8 cellular contexts compared by ENCODE assay signal in the genomic region with DNA sequence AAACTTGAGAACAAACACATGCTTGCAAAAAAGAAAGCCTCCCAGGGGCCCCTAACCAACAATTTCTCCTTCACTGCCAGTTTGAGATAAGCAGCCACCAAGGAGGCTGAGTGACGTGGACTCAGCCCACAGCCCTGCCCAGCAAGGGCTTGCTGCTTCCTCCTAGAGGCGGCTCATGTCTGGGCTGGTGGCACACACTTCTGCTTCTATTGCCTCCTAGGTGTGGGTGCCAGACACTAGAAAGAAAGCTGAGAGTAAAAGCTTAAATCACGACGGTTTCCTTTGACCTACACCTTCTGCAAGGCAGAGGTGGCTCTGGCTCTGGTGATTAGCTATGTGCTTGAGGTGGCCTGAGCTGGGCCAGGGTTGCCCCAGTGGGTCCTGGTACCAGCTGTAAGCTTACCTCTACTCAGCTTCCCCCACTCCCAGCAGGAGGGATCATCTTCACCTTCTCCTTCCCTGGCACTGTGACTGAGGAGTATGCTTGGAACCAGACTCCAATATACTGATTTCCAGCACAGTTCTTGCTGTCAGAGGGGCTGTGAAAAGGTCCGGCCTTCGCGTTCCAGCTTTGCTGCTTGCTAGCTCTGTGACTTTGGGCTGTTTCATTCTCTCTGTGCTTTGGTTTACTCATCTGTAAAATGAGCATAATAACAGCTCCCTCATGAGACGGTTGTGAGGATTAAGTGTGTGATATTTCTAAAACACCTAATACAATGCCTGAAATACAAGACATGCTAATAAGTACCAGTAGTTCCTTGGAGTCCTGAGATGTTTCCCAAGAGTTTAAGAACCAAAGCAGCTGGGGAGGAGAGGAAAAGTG.
DNase-seq lines count a peak whose midpoint lies in the region; TF ChIP-seq lines count a peak whose summit lies in the region.

No MANE protein-coding gene starts in this region.

- no peaks in the 10 kb centered on the region for H3K4me1 ChIP-seq in ascending aorta

- intact Hi-C loops in dendritic cell treated with granulocyte-macrophage colony-stimulating factor and Interleukin-4, amounts not matched to agents 40 ng/mL and 50 ng/mL, for 4 days (cut with micrococcal nuclease) = loop anchor here (2.0 kb wide), 1 partner anchor 78 kb away; no protein-coding TSS in a partner anchor
- intact Hi-C loops in ascending aorta (cut with DNase I) = no loop called here

- no peak overlapping the region for H3K4me3 Mint-ChIP-seq in dendritic cell treated with granulocyte-macrophage colony-stimulating factor and Interleukin-4, amounts not matched to agents 40 ng/mL and 50 ng/mL, for 4 days

- no peaks in the 10 kb centered on the region for H3K9me3 ChIP-seq in ascending aorta

- H3K27me3 Mint-ChIP-seq in dendritic cell treated with granulocyte-macrophage colony-stimulating factor and Interleukin-4, amounts not matched to agents 40 ng/mL and 50 ng/mL, for 4 days = no peaks in the 10 kb centered on the region

- peaks cover 26% of the 10 kb centered on the region for H3K4me1 Mint-ChIP-seq in dendritic cell treated with granulocyte-macrophage colony-stimulating factor and Interleukin-4, amounts not matched to agents 40 ng/mL and 50 ng/mL, for 4 days (ENCODE audit: low read depth)

- no peaks in the 10 kb centered on the region for H3K36me3 Mint-ChIP-seq in dendritic cell treated with granulocyte-macrophage colony-stimulating factor and Interleukin-4, amounts not matched to agents 40 ng/mL and 50 ng/mL, for 4 days (ENCODE audit: low read depth)

- peaks cover 2% of the 10 kb centered on the region for H3K27me3 ChIP-seq in ascending aorta

- no peak for TF ChIP-seq CTCF in ascending aorta (IDR thresholded peaks at IDR 0.05)

- H3K27ac Mint-ChIP-seq in dendritic cell treated with granulocyte-macrophage colony-stimulating factor and Interleukin-4, amounts not matched to agents 40 ng/mL and 50 ng/mL, for 4 days = peak overlapping the region; percentile 44

- peaks cover 11% of the 10 kb centered on the region for H3K9me3 Mint-ChIP-seq in dendritic cell treated with granulocyte-macrophage colony-stimulating factor and Interleukin-4, amounts not matched to agents 40 ng/mL and 50 ng/mL, for 4 days

- no peak overlapping the region for H3K27ac ChIP-seq in ascending aorta

- DNase-seq in HT-29 (ENCODE audit: low spot score) (peak; percentile 9), DMS114 treated with DMSO at 0.1 percent for 48 hours (lab: John Stamatoyannopoulos, UW; ENCODE audit: unreplicated experiment) (no peak), ascending aorta (ENCODE audit: low spot score in 2 of 2) (no peak), NCI-H2029 (lab: John Stamatoyannopoulos, UW) (no peak), NCI-H2227 treated with DMSO at 0.1 percent for 48 hours (lab: John Stamatoyannopoulos, UW) (no peak)
- DNase-seq in activated CD4-positive, alpha-beta T cell treated with anti-CD3 and anti-CD28 coated beads, Interleukin-2, amount 50 U/mL, for 24 hours (ENCODE audit: low read depth in 1 of 2, low spot score in 1 of 2) = peak; percentile 22 to 31
- DNase-seq in stimulated activated CD4-positive, alpha-beta T cell treated with anti-CD3 and anti-CD28 coated beads, TNF-alpha, amount 100 ng/mL, for 1 hour (ENCODE audit: low read depth in 3 of 3, low spot score in 1 of 3) = peak; percentile 20 to 46 (median 38)

- no peaks in the 10 kb centered on the region for H3K36me3 ChIP-seq in ascending aorta

- H3K4me3 ChIP-seq in ascending aorta = no peak overlapping the region

Comparison
In these comparisons a context has a peak if more than half of its experiments do, and no peak if none do; other contexts are left out.
1. DNase-seq: peak in HT-29 (single experiment), activated CD4-positive, alpha-beta T cell treated with anti-CD3 and anti-CD28 coated beads, Interleukin-2, amount 50 U/mL, for 24 hours (2 of 2) and stimulated activated CD4-positive, alpha-beta T cell treated with anti-CD3 and anti-CD28 coated beads, TNF-alpha, amount 100 ng/mL, for 1 hour (3 of 3); none in DMS114 treated with DMSO at 0.1 percent for 48 hours (single experiment), ascending aorta (0 of 2), NCI-H2029 (single experiment) and NCI-H2227 treated with DMSO at 0.1 percent for 48 hours (single experiment).